In genomic region chr2:239225921-239226561, GRCh38 we compare ENCODE assay signal across 8 cellular contexts.
A peak's percentile ranks its signal among the peaks of the same experiment; 100 is the strongest.
DNase-seq lines count a peak whose midpoint lies in the region; ATAC-seq, FAIRE-seq and TF ChIP-seq lines count a peak whose summit lies in the region.

No MANE protein-coding gene starts in this region.

- no peaks in the 10 kb centered on the region for H3K27me3 Mint-ChIP-seq in astrocyte (ENCODE audit: low read depth, unreplicated experiment)

- no peak overlapping the region for H3K4me3 ChIP-seq in HCT116 (replicated peaks in 1 of 2; ENCODE audit: low read depth in 1 of 2, low read length in 2 of 2)
- no peak overlapping the region for H3K4me3 ChIP-seq in astrocyte (ENCODE audit: insufficient read depth, low read depth, low read length)
- H3K4me3 ChIP-seq in PC-3 (ENCODE audit: low read length): no peak overlapping the region

- peak overlapping the region; percentile 96 for H3K27ac Mint-ChIP-seq in astrocyte (ENCODE audit: unreplicated experiment)

- H3K4me2 ChIP-seq in HCT116 (ENCODE audit: low read length) (0 out of 2 replicates have a peak overlapping the region, but pooled peaks have one; percentile 26), astrocyte (ENCODE audit: low read length) (peak overlapping the region; percentile 50), PC-3 (ENCODE audit: low read length) (no peak overlapping the region)

- no peaks in the 10 kb centered on the region for H3K36me3 Mint-ChIP-seq in astrocyte (ENCODE audit: low read depth, unreplicated experiment)

- H3K4me3 Mint-ChIP-seq in astrocyte (ENCODE audit: unreplicated experiment): no peak overlapping the region

- H3K36me3 ChIP-seq in HCT116 (ENCODE audit: control insufficient read depth in 1 of 2, insufficient read depth in 2 of 2, low read length in 2 of 2) (no peaks in the 10 kb centered on the region), astrocyte (ENCODE audit: insufficient read depth, low read length) (no peaks in the 10 kb centered on the region), PC-3 (ENCODE audit: low read depth, low read length) (no peaks in the 10 kb centered on the region)

- H3K9ac ChIP-seq in HCT116 (ENCODE audit: low read length) (no peak overlapping the region), astrocyte (ENCODE audit: low read length) (peak overlapping the region; percentile 5), PC-3 (ENCODE audit: low read length) (no peak overlapping the region)

- H4K20me1 ChIP-seq in HCT116 (ENCODE audit: insufficient read depth): no peaks in the 10 kb centered on the region
- H4K20me1 ChIP-seq in astrocyte (ENCODE audit: insufficient read depth, low read length): peaks cover 13% of the 10 kb centered on the region
- no peaks in the 10 kb centered on the region for H4K20me1 ChIP-seq in PC-3 (ENCODE audit: low read length)

- peaks cover 32 to 68% of the 10 kb centered on the region in 2 experiments for H3K4me1 ChIP-seq in HCT116 (ENCODE audit: control insufficient read depth in 1 of 2, insufficient read depth in 2 of 2, low read length in 2 of 2)
- peaks cover 50% of the 10 kb centered on the region for H3K4me1 ChIP-seq in astrocyte (ENCODE audit: insufficient read depth, low read length)
- H3K4me1 ChIP-seq in PC-3 (ENCODE audit: insufficient read depth, low read length): no peaks in the 10 kb centered on the region

- H3K9me2 ChIP-seq in HCT116 (ENCODE audit: insufficient read depth) (no peaks in the 10 kb centered on the region), PC-3 (replicated peaks; ENCODE audit: low read length) (no peaks in the 10 kb centered on the region)

- BruUV-seq in HCT116 (replicated peaks; lab: Mats Ljungman, UMichigan) (no TSS peak), PC-3 (replicated peaks; lab: Mats Ljungman, UMichigan) (no TSS peak)

- no peak overlapping the region for H3K27ac ChIP-seq in HCT116 (ENCODE audit: low read depth, low read length)
- H3K27ac ChIP-seq in astrocyte (ENCODE audit: low read depth, low read length): no peak overlapping the region
- peak overlapping the region; percentile 79 for H3K27ac ChIP-seq in layer of hippocampus (ENCODE audit: low read depth, low read length)
- peak overlapping the region; percentile 90 for H3K27ac ChIP-seq in substantia nigra (ENCODE audit: low read depth, low read length, poor library complexity, severe bottlenecking)
- H3K27ac ChIP-seq in PC-3 (ENCODE audit: low read length): no peak overlapping the region

- CTCF ChIA-PET in HCT116 (lab: Charles Lee): no interaction called here
- CTCF ChIA-PET in PC-3 (lab: Charles Lee): no interaction called here

- H3K27me3 ChIP-seq in HCT116 (ENCODE audit: insufficient read depth, low read length) (no peaks in the 10 kb centered on the region), astrocyte (ENCODE audit: insufficient read depth, low read length) (no peaks in the 10 kb centered on the region), layer of hippocampus (ENCODE audit: control insufficient read depth, insufficient read depth, low read length) (no peaks in the 10 kb centered on the region), PC-3 (ENCODE audit: low read length) (no peaks in the 10 kb centered on the region)

- H3K9me3 Mint-ChIP-seq in astrocyte (ENCODE audit: unreplicated experiment): no peaks in the 10 kb centered on the region

- TF ChIP-seq POLR2A in HCT116 (IDR thresholded peaks at IDR 0.05; ENCODE audit: borderline replicate concordance, extremely low read depth, insufficient read depth, insufficient read length): no peak

- H3K79me2 ChIP-seq in HCT116 (ENCODE audit: insufficient read depth, low read length): peaks cover 10% of the 10 kb centered on the region; the same call in 1 of the 2 replicates
- H3K79me2 ChIP-seq in astrocyte (ENCODE audit: insufficient read depth, low read length): peaks cover 10% of the 10 kb centered on the region
- H3K79me2 ChIP-seq in PC-3 (ENCODE audit: low read length): no peaks in the 10 kb centered on the region

- TF ChIP-seq RAD21 in HCT116 (IDR thresholded peaks at IDR 0.05; ENCODE audit: low read depth): no peak

- intact Hi-C loops in HCT116 (cut with micrococcal nuclease): no loop called here
- intact Hi-C loops in PC-3 (cut with micrococcal nuclease): no loop called here

- H3K4me1 Mint-ChIP-seq in astrocyte (ENCODE audit: low read depth, unreplicated experiment): peaks cover 39% of the 10 kb centered on the region

- H3K9me3 ChIP-seq in HCT116 (ENCODE audit: control insufficient read depth in 1 of 2, insufficient read depth in 1 of 2, low read depth in 1 of 2, low read length in 2 of 2) (no peaks in the 10 kb centered on the region), astrocyte (ENCODE audit: insufficient read depth, low read depth, low read length) (no peaks in the 10 kb centered on the region), PC-3 (ENCODE audit: low read length) (no peaks in the 10 kb centered on the region)

- DNase-seq in HCT116 (ENCODE audit: low read depth, low spot score) (no peak), astrocyte (ENCODE audit: low read depth) (peak; percentile 80), substantia nigra (lab: John Stamatoyannopoulos, UW) (peak in 1 of 49 donors; percentile 38), PC-3 (no peak)

- H2AFZ ChIP-seq in HCT116 (ENCODE audit: low read depth, low read length, poor library complexity, severe bottlenecking) (no peak overlapping the region), astrocyte (ENCODE audit: low read depth, low read length) (peak overlapping the region; percentile 13), PC-3 (ENCODE audit: low read length) (no peak overlapping the region)

- RAD21 ChIA-PET in HCT116 (lab: Charles Lee; ENCODE audit: low non-redundant PET in 1 of 2, low total read pairs in 2 of 2, uncharacterized antibody in 2 of 2, unreplicated experiment in 2 of 2): no interaction called here

- POLR2A ChIA-PET in HCT116 (lab: Charles Lee): no interaction called here
- POLR2A ChIA-PET in PC-3 (lab: Charles Lee; ENCODE audit: unreplicated experiment): no interaction called here

- ATAC-seq in HCT116 (no peak), PC-3 (no peak), HG03045 (IDR thresholded peaks at IDR 0.05; ENCODE audit: unreplicated experiment) (no peak), HG03439 (IDR thresholded peaks at IDR 0.05; ENCODE audit: unreplicated experiment) (no peak), GM18858 (IDR thresholded peaks at IDR 0.05; ENCODE audit: unreplicated experiment) (no peak)

- FAIRE-seq in astrocyte (lab: Jason Lieb, UNC): peak; percentile 62

- no peak for TF ChIP-seq CTCF in HCT116 (IDR thresholded peaks at IDR 0.05 in 2 of 3, conservative IDR thresholded peaks at IDR 0.05 in 1 of 3; ENCODE audit: borderline replicate concordance in 1 of 3, insufficient read depth in 1 of 3, low read depth in 2 of 3, low read length in 2 of 3)
- no peak for TF ChIP-seq CTCF in astrocyte (IDR thresholded peaks at IDR 0.05; ENCODE audit: insufficient read depth, low read depth, low read length)
- TF ChIP-seq CTCF in PC-3 (conservative IDR thresholded peaks at IDR 0.05; ENCODE audit: low read depth, low read length): no peak

- no peaks in the 10 kb centered on the region for H3F3A ChIP-seq in PC-3 (ENCODE audit: low read length, unreplicated experiment)

TF ChIP-seq in HCT116, 20 proteins besides CTCF, POLR2A, EP300 and RAD21 (continues in another document):
- TF ChIP-seq JUND (IDR thresholded peaks at IDR 0.05): no peak
- no peak for TF ChIP-seq EGR1 (IDR thresholded peaks at IDR 0.05; ENCODE audit: low read depth)
- TF ChIP-seq CEBPB (IDR thresholded peaks at IDR 0.05; ENCODE audit: low read depth): no peak
- TF ChIP-seq ATF3 (IDR thresholded peaks at IDR 0.05): no peak
- no peak for TF ChIP-seq POLR2AphosphoS5 (IDR thresholded peaks at IDR 0.05; ENCODE audit: low read depth, low read length)
- no peak for TF ChIP-seq ZNF274 (IDR thresholded peaks at IDR 0.05; ENCODE audit: low read depth, low read length)
- TF ChIP-seq TCF7L2 (IDR thresholded peaks at IDR 0.05; ENCODE audit: borderline replicate concordance, extremely low read depth, insufficient read depth, insufficient read length): no peak
- no peak for TF ChIP-seq EZH2phosphoT487 (IDR thresholded peaks at IDR 0.05; ENCODE audit: borderline replicate concordance)
- TF ChIP-seq YY1 (IDR thresholded peaks at IDR 0.05; ENCODE audit: extremely low read depth, insufficient replicate concordance, low read depth, low read length): no peak
- TF ChIP-seq ELF1 (IDR thresholded peaks at IDR 0.05; ENCODE audit: borderline replicate concordance, low read depth): no peak
- TF ChIP-seq SIN3A (IDR thresholded peaks at IDR 0.05; ENCODE audit: low read depth): no peak
- no peak for TF ChIP-seq CBX3 (IDR thresholded peaks at IDR 0.05; ENCODE audit: low read depth)
- TF ChIP-seq ZBTB33 (IDR thresholded peaks at IDR 0.05; ENCODE audit: extremely low read depth, insufficient replicate concordance, low read length): no peak
- TF ChIP-seq EZH2 (IDR thresholded peaks at IDR 0.05): no peak

Comparison
In these comparisons a context has a peak if more than half of its experiments do, and no peak if none do; other contexts are left out.
1. H3K27ac ChIP-seq: peak in layer of hippocampus (single experiment) and substantia nigra (single experiment); none in HCT116 (single experiment), astrocyte (single experiment) and PC-3 (single experiment).